In the genomic region with DNA sequence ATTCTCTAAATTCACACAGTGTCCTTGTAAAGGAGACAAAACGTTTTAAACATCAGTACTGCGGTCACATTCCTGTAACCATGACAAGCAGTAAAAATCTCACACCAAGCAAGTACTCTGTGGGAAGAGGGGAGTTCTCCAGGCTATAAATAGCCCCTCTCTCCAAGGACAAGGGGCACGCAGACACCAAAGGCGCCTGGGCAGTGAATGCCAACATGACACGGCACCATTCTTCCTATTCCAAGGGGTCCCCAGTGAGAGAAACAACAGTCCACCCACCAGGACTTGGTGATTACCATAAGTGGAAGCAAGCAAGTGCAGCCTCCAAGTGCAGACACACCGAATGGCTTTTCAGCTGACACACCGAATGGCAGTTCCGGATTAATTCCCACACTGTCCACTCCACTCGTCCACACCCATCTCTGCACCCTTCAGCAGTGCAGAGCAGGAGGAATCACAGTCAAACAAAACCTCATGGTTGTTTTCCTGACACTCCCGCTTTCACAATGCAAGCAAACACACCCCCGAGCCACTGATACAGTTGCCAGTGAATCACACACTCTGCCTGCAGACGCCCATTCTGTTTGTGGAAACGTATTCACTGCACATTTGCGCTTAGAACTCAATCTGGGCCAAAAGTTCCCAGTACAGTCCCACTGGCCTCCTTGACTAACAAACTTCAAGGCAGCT, we compare ENCODE assay signal across 8 cellular contexts. TPM values are rescaled to one million over a fixed set of nuclear protein-coding genes. Genes with fewer than 3 reads are reported as not detected.
DNase-seq lines count a peak whose midpoint lies in the region; ATAC-seq and TF ChIP-seq lines count a peak whose summit lies in the region.

No MANE protein-coding gene starts in this region.

- H3K36me3 Mint-ChIP-seq in naive B cell = no peaks in the 10 kb centered on the region

- no peaks in the 10 kb centered on the region for H3K9me3 ChIP-seq in esophagus (ENCODE audit: control insufficient read depth in 2 of 2, insufficient read depth in 1 of 2, low read depth in 1 of 2, low read length in 1 of 2)

- H3K27ac ChIP-seq in VCaP (peak overlapping the region; percentile 91), esophagus (ENCODE audit: low read depth in 2 of 2, low read length in 1 of 2) (peak overlapping the region; percentile 90 to 99)

- H3K27me3 ChIP-seq in esophagus (ENCODE audit: control insufficient read depth in 1 of 2, insufficient read depth in 2 of 2, low read length in 2 of 2) = no peaks in the 10 kb centered on the region

- TF ChIP-seq CTCF in VCaP (conservative IDR thresholded peaks at IDR 0.05) (no peak), GM20000 (IDR thresholded peaks at IDR 0.05; ENCODE audit: extremely low read depth, missing control alignments) (no peak)

- peaks cover 7 to 17% of the 10 kb centered on the region in 2 donors for H3K4me1 ChIP-seq in esophagus (ENCODE audit: control insufficient read depth in 2 of 2, insufficient read depth in 2 of 2, low read length in 1 of 2)

- ATAC-seq in naive B cell (ENCODE audit: low read depth in 2 of 2) = no peak
- no peak for ATAC-seq in GM21825 (IDR thresholded peaks at IDR 0.05; ENCODE audit: unreplicated experiment)
- no peak for ATAC-seq in HG02885 (IDR thresholded peaks at IDR 0.05; ENCODE audit: poor library complexity, unreplicated experiment)

- peak overlapping the region; percentile 80 to 90 for H3K4me3 ChIP-seq in esophagus (ENCODE audit: low read depth in 1 of 2, low read length in 2 of 2)

- WGBS in esophagus, 2 donors = 23 to 27% methylated on average over 14 of the region's 14 CpGs

- H3K9me3 Mint-ChIP-seq in naive B cell = no peaks in the 10 kb centered on the region

- H3K4me3 Mint-ChIP-seq in naive B cell = peak overlapping the region; percentile 88 to 98 (median 92)

- H3K4me1 Mint-ChIP-seq in naive B cell = peaks cover 64 to 72% (median 68%) of the 10 kb centered on the region in 3 donors

- DNase-seq in activated T-cell treated with anti-CD3 and anti-CD28 coated beads, Interleukin-2, amount 50 U/mL, for 1 hour = peak; percentile 38
- no peak for DNase-seq in activated T-cell treated with anti-CD3 and anti-CD28 coated beads, Interleukin-2, amount 50 U/mL, for 48 hours
- DNase-seq in naive B cell (no peak), GM20000 (ENCODE audit: low spot score) (no peak)

- H3K27me3 Mint-ChIP-seq in naive B cell = no peaks in the 10 kb centered on the region

- peak overlapping the region in 1 of 6 donors; percentile 88 for H3K27ac Mint-ChIP-seq in naive B cell

- H3K36me3 ChIP-seq in esophagus (ENCODE audit: control insufficient read depth in 2 of 2, insufficient read depth in 2 of 2, low read length in 1 of 2) = no peaks in the 10 kb centered on the region

RNA-seq across cellular contexts. Expression of gene PTTG1IP, which starts 1.8 kb away (rescaled TPM):
- polyA plus RNA-seq in esophagus = 10 to 100 TPM; 45.8 to 47.4 TPM
- polyA plus RNA-seq in naive B cell (ENCODE audit: low read depth in 6 of 6) = 10 to 100 TPM; 28.1 to 43.5 (median 36.1) TPM

RNA-seq across cellular contexts. Expression of gene ITGB2, which starts 49.0 kb away (rescaled TPM):
- polyA plus RNA-seq in esophagus (10 to 100 TPM in 1 of 2 donors, 1 to 10 TPM in 1; 7.3 to 10.0 TPM), naive B cell (ENCODE audit: low read depth in 6 of 6) (100 to 1,000 TPM; 220 to 346 (median 303) TPM)

RNA-seq across cellular contexts. Expression of gene SUMO3, which starts 53.9 kb away (rescaled TPM):
- polyA plus RNA-seq in esophagus (10 to 100 TPM; 13.4 to 36.5 TPM), naive B cell (ENCODE audit: low read depth in 6 of 6) (100 to 1,000 TPM in 1 of 6 donors, 10 to 100 TPM in 5; 71.2 to 100 (median 79.5) TPM)

Comparison
In these comparisons a context has a peak if more than half of its experiments do, and no peak if none do; other contexts are left out.
1. RNA of gene ITGB2, which starts 49.0 kb away (polyA plus RNA-seq): 220 to 346 TPM in naive B cell; 7.3 to 10.0 TPM in esophagus; every median in the first group is over 10 times any median in the second.